Comparison of ENCODE assay signal across 8 cellular contexts in the genomic region with DNA sequence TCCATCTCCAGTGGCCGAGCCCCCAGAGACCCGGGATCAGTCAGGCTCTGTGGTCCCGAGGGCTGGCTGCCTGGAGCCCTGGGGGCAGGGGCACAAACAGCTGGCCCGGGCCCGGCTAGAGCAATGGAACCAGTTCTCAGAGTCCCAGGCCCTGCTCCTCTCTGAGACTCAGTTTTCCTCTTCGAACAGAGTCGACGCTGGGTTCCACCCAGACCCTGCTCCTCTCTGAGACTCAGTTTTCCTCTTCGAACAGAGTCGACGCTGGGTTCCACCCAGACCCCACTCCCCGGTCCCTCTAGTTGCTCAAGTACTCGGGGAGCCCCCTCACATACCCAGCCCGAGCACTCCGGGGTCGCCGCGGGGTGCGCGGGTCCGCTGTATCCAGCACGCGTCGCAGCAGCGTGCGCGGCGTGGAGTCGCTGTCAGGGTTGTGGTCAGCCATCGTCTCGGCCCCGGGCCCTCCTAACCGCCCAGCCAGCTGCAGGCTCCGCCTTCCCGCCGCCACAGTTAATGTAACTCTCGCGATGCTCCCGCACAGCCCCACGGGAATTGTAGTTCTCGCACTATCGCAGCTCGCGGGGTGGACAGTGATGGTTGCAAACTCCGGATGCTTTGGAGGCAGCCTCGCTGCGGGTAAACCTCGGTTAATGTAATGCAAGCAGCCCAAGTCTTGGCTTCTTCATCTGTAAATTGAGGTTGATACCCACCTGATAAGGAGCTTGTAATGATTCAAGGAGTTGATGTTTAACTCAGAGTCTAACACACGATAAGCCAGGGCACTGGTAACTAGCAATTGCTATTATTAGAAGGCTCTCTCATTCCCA. TPM values are rescaled to one million over a fixed set of nuclear protein-coding genes. Genes with fewer than 3 reads are reported as not detected.
DNase-seq lines count a peak whose midpoint lies in the region; ATAC-seq lines count a peak whose summit lies in the region.

No MANE protein-coding gene starts in this region.

- peak overlapping the region; percentile 79 for H3K27ac ChIP-seq in CD8-positive, alpha-beta memory T cell (ENCODE audit: low read depth, low read length)

- H3K27ac Mint-ChIP-seq in CD8-positive, alpha-beta memory T cell: peak overlapping the region; percentile 37 to 92 (median 86)
- H3K27ac Mint-ChIP-seq in activated CD8-positive, alpha-beta T cell treated with anti-CD3 and anti-CD28 coated beads, Interleukin-2, amount 10 ng/mL, durations not matched to agents 7 days and 5 days: peak overlapping the region; percentile 88
- peak overlapping the region; percentile 88 for H3K27ac Mint-ChIP-seq in memory B cell

- H3K4me3 Mint-ChIP-seq in CD8-positive, alpha-beta memory T cell: peak overlapping the region; percentile 88 to 95 (median 92)
- H3K4me3 Mint-ChIP-seq in activated CD8-positive, alpha-beta T cell treated with anti-CD3 and anti-CD28 coated beads, Interleukin-2, amount 10 ng/mL, durations not matched to agents 7 days and 5 days: peak overlapping the region; percentile 92
- H3K4me3 Mint-ChIP-seq in memory B cell: peak overlapping the region; percentile 98

- CTCF ChIA-PET in CD8-positive, alpha-beta memory T cell (lab: Charles Lee): interaction anchor here (0.9 to 5.2 kb wide), 12 partner anchors 9 to 312 kb away, joined by 3 to 35 read pairs (median 6); a partner anchor contains a TSS
- CTCF ChIA-PET in activated CD8-positive, alpha-beta T cell treated with anti-CD3 and anti-CD28 coated beads, Interleukin-2, amount 10 ng/mL, durations not matched to agents 7 days and 5 days (lab: Charles Lee): interaction anchor here (0.6 to 2.4 kb wide), 11 partner anchors 11 to 319 kb away, joined by 3 to 47 read pairs (median 4); a partner anchor contains a TSS

- peaks cover 8% of the 10 kb centered on the region for H3K36me3 ChIP-seq in CD8-positive, alpha-beta memory T cell (ENCODE audit: insufficient read depth, low read length)

- peaks cover 13 to 21% (median 19%) of the 10 kb centered on the region in 3 donors for H3K4me1 Mint-ChIP-seq in CD8-positive, alpha-beta memory T cell
- peaks cover 11% of the 10 kb centered on the region for H3K4me1 Mint-ChIP-seq in activated CD8-positive, alpha-beta T cell treated with anti-CD3 and anti-CD28 coated beads, Interleukin-2, amount 10 ng/mL, durations not matched to agents 7 days and 5 days (ENCODE audit: low read depth)
- peaks cover 11% of the 10 kb centered on the region for H3K4me1 Mint-ChIP-seq in memory B cell

- DNase-seq in CD8-positive, alpha-beta memory T cell: peak; percentile 87 to 95 (median 88)
- DNase-seq in HK-2 (ENCODE audit: unreplicated experiment) (peak; percentile 93), NCI-H82 treated with DMSO at 0.1 percent for 48 hours (lab: John Stamatoyannopoulos, UW; ENCODE audit: unreplicated experiment) (peak; percentile 65), memory B cell (ENCODE audit: low spot score in 2 of 2) (peak; percentile 89 to 96)
- peak; percentile 97 for DNase-seq in activated CD8-positive, alpha-beta T cell treated with anti-CD3 and anti-CD28 coated beads, Interleukin-2, amount 10 ng/mL, durations not matched to agents 7 days and 5 days
- DNase-seq in effector CD4-positive, alpha-beta T cell: peak; percentile 91
- peak; percentile 86 for DNase-seq in stimulated activated CD8-positive, alpha-beta memory T cell treated with anti-CD3 and anti-CD28 coated beads, Interleukin-12 subunit alpha, Interleukin-12 subunit beta, amount 100 ng/mL, for 1 hour (ENCODE audit: low read depth)

- no peaks in the 10 kb centered on the region for H3K9me3 ChIP-seq in CD8-positive, alpha-beta memory T cell (ENCODE audit: low read length)

- ATAC-seq in GM19463 (IDR thresholded peaks at IDR 0.05; ENCODE audit: unreplicated experiment) (peak; percentile 99), memory B cell (ENCODE audit: low read depth) (peak; percentile 100)
- ATAC-seq in activated CD8-positive, alpha-beta T cell treated with anti-CD3 and anti-CD28 coated beads, Interleukin-2, amount 10 ng/mL, durations not matched to agents 7 days and 5 days: peak; percentile 98

- peak overlapping the region; percentile 90 for H3K4me3 ChIP-seq in CD8-positive, alpha-beta memory T cell (ENCODE audit: low read length)

- H3K9me3 Mint-ChIP-seq in CD8-positive, alpha-beta memory T cell: no peaks in the 10 kb centered on the region
- no peaks in the 10 kb centered on the region for H3K9me3 Mint-ChIP-seq in activated CD8-positive, alpha-beta T cell treated with anti-CD3 and anti-CD28 coated beads, Interleukin-2, amount 10 ng/mL, durations not matched to agents 7 days and 5 days (ENCODE audit: insufficient read depth)
- H3K9me3 Mint-ChIP-seq in memory B cell: no peaks in the 10 kb centered on the region

- peaks cover 0 to 1% of the 10 kb centered on the region in 2 donors for H3K27me3 Mint-ChIP-seq in CD8-positive, alpha-beta memory T cell
- no peaks in the 10 kb centered on the region for H3K27me3 Mint-ChIP-seq in activated CD8-positive, alpha-beta T cell treated with anti-CD3 and anti-CD28 coated beads, Interleukin-2, amount 10 ng/mL, durations not matched to agents 7 days and 5 days (ENCODE audit: low read depth)
- peaks cover 3% of the 10 kb centered on the region for H3K27me3 Mint-ChIP-seq in memory B cell

- H3K36me3 Mint-ChIP-seq in CD8-positive, alpha-beta memory T cell: peaks cover 0 to 38% (median 2%) of the 10 kb centered on the region in 3 donors
- no peaks in the 10 kb centered on the region for H3K36me3 Mint-ChIP-seq in activated CD8-positive, alpha-beta T cell treated with anti-CD3 and anti-CD28 coated beads, Interleukin-2, amount 10 ng/mL, durations not matched to agents 7 days and 5 days (ENCODE audit: low read depth)
- peaks cover 6% of the 10 kb centered on the region for H3K36me3 Mint-ChIP-seq in memory B cell

- H3K27me3 ChIP-seq in CD8-positive, alpha-beta memory T cell (ENCODE audit: insufficient read depth, low read length, poor library complexity, severe bottlenecking): no peaks in the 10 kb centered on the region

- peaks cover 16% of the 10 kb centered on the region for H3K4me1 ChIP-seq in CD8-positive, alpha-beta memory T cell (ENCODE audit: insufficient read depth, low read length)

- POLR2A ChIA-PET in CD8-positive, alpha-beta memory T cell (lab: Charles Lee): interaction anchor here (0.6 to 1.9 kb wide), 6 partner anchors 12 to 102 kb away, joined by 3 to 12 read pairs (median 5); a partner anchor contains a TSS
- POLR2A ChIA-PET in activated CD8-positive, alpha-beta T cell treated with anti-CD3 and anti-CD28 coated beads, Interleukin-2, amount 10 ng/mL, durations not matched to agents 7 days and 5 days (lab: Charles Lee): interaction anchor here (0.6 to 3.1 kb wide), 11 partner anchors 11 to 114 kb away, joined by 3 to 28 read pairs (median 3); a partner anchor contains a TSS

RNA-seq across cellular contexts. Expression of a gene that starts 8.5 kb away (rescaled TPM):
- 10 to 100 TPM; 52.6 to 55.1 TPM for total RNA-seq in CD8-positive, alpha-beta memory T cell
- 153 TPM for polyA plus RNA-seq in CD8-positive, alpha-beta memory T cell
- 10 to 100 TPM; 50.2 to 52.4 TPM for total RNA-seq in activated CD8-positive, alpha-beta T cell treated with anti-CD3 and anti-CD28 coated beads, Interleukin-2, amount 10 ng/mL, durations not matched to agents 7 days and 5 days

RNA-seq across cellular contexts. Expression of a gene that starts 13.1 kb away (rescaled TPM):
- 100 to 1,000 TPM; 181 TPM for total RNA-seq in CD8-positive, alpha-beta memory T cell
- 129 TPM for polyA plus RNA-seq in CD8-positive, alpha-beta memory T cell
- total RNA-seq in activated CD8-positive, alpha-beta T cell treated with anti-CD3 and anti-CD28 coated beads, Interleukin-2, amount 10 ng/mL, durations not matched to agents 7 days and 5 days: 100 to 1,000 TPM; 125 to 134 TPM

RNA-seq across cellular contexts. Expression of a gene that starts 13.9 kb away (rescaled TPM):
- 10 to 100 TPM; 56.5 to 58.6 TPM for total RNA-seq in CD8-positive, alpha-beta memory T cell
- 14.3 TPM for polyA plus RNA-seq in CD8-positive, alpha-beta memory T cell
- total RNA-seq in activated CD8-positive, alpha-beta T cell treated with anti-CD3 and anti-CD28 coated beads, Interleukin-2, amount 10 ng/mL, durations not matched to agents 7 days and 5 days: 10 to 100 TPM; 58.9 to 63.6 TPM

RNA-seq across cellular contexts. Expression of a gene that starts 26.9 kb away (rescaled TPM):
- 1 to 10 TPM; 1.2 to 1.5 TPM for total RNA-seq in CD8-positive, alpha-beta memory T cell
- 0.13 TPM for polyA plus RNA-seq in CD8-positive, alpha-beta memory T cell
- under 1 TPM; 0.47 to 0.63 TPM for total RNA-seq in activated CD8-positive, alpha-beta T cell treated with anti-CD3 and anti-CD28 coated beads, Interleukin-2, amount 10 ng/mL, durations not matched to agents 7 days and 5 days

RNA-seq across cellular contexts. Expression of a gene that starts 27.3 kb away (rescaled TPM):
- total RNA-seq in CD8-positive, alpha-beta memory T cell: 10 to 100 TPM; 18.9 to 20.0 TPM
- polyA plus RNA-seq in CD8-positive, alpha-beta memory T cell: 11.1 TPM
- 10 to 100 TPM; 25.9 to 30.5 TPM for total RNA-seq in activated CD8-positive, alpha-beta T cell treated with anti-CD3 and anti-CD28 coated beads, Interleukin-2, amount 10 ng/mL, durations not matched to agents 7 days and 5 days

Comparison
In these comparisons a context has a peak if more than half of its experiments do, and no peak if none do; other contexts are left out.
1. Peak in every context shown above with its lines: DNase-seq, ATAC-seq, H3K4me3 ChIP-seq and H3K27ac ChIP-seq.